In the genomic region with DNA sequence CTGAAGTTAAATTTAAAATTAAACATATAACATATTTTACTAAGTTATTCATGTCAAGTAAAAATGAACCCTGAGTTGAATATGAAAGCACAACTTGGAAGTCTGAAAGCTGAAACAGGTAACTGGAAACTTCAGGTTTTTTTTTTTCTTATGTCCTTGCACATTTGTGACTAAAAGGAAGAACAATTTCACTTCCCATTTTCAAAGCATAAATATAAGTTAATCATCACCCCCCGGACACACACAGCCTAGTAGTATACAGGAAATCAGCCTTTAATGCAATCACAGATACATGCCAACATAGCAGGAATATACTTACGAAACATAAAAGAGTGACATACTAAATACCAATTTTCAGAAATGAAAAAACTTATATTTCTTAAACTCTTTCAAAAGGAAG, we compare ENCODE assay signal across 10 cellular contexts.
A peak's percentile ranks its signal among the peaks of the same experiment; 100 is the strongest.
DNase-seq lines count a peak whose midpoint lies in the region; ATAC-seq and TF ChIP-seq lines count a peak whose summit lies in the region.
"Had no signal": no experiment of that assay in that cellular context is flagged by ENCODE, and none has a peak within 500 bp of the region (broad histone marks: within the 10 kb centered on the region; RNA-seq: fewer than 3 reads in every experiment).

No MANE protein-coding gene starts in this region.

- H3K36me3 Mint-ChIP-seq in CD14-positive monocyte: peaks cover 0 to 2% of the 10 kb centered on the region in 2 donors
- peaks cover under 1 to 4% of the 10 kb centered on the region in 2 donors for H3K36me3 Mint-ChIP-seq in activated T-cell treated with anti-CD3 and anti-CD28 coated beads, Interleukin-2, amount 50 U/mL, for 72 hours (ENCODE audit: insufficient read depth in 2 of 2)

- peaks cover 5% of the 10 kb centered on the region; the same call in 1 of the 2 replicates for H3F3A ChIP-seq in MM.1S (ENCODE audit: insufficient read depth, low read length)

- H3K9ac ChIP-seq in MM.1S (ENCODE audit: low read length): no peak overlapping the region

- no peaks in the 10 kb centered on the region for H3K79me2 ChIP-seq in MM.1S (ENCODE audit: low read length)

- peaks cover under 1 to 6% (median 4%) of the 10 kb centered on the region in 7 donors for H3K9me3 Mint-ChIP-seq in CD14-positive monocyte
- peaks cover 2 to 3% of the 10 kb centered on the region in 2 donors for H3K9me3 Mint-ChIP-seq in activated T-cell treated with anti-CD3 and anti-CD28 coated beads, Interleukin-2, amount 50 U/mL, for 72 hours
- H3K9me3 Mint-ChIP-seq: activated T-cell treated with anti-CD3 and anti-CD28 coated beads, Interleukin-2, amount 50 U/mL, for 4 hours had no signal

- no peak overlapping the region for H3K4me3 ChIP-seq in MM.1S (ENCODE audit: low read length)

- no peaks in the 10 kb centered on the region for H3K27me3 Mint-ChIP-seq in CD14-positive monocyte (ENCODE audit: low read depth in 3 of 3)
- H3K27me3 Mint-ChIP-seq in activated T-cell treated with anti-CD3 and anti-CD28 coated beads, Interleukin-2, amount 50 U/mL, for 72 hours (ENCODE audit: low read depth): no peaks in the 10 kb centered on the region

- H3K27ac Mint-ChIP-seq in CD14-positive monocyte: peak overlapping the region in 4 of 7 donors; percentile 43 to 70 (median 64)
- no peak overlapping the region for H3K27ac Mint-ChIP-seq in activated T-cell treated with anti-CD3 and anti-CD28 coated beads, Interleukin-2, amount 50 U/mL, for 72 hours

- ATAC-seq in GM19324 (IDR thresholded peaks at IDR 0.05; ENCODE audit: low FRiP score, unreplicated experiment) (peak; percentile 92), HG02870 (IDR thresholded peaks at IDR 0.05; ENCODE audit: unreplicated experiment) (peak; percentile 95)
- no peak for ATAC-seq in activated T-cell treated with anti-CD3 and anti-CD28 coated beads, Interleukin-2, amount 50 U/mL, for 72 hours (replicated peaks in 1 of 2)
- ATAC-seq: activated T-cell treated with anti-CD3 and anti-CD28 coated beads, Interleukin-2, amount 50 U/mL, for 4 hours had no signal

- no peaks in the 10 kb centered on the region for H4K20me1 ChIP-seq in MM.1S (ENCODE audit: insufficient read depth, low read length)

- no peaks in the 10 kb centered on the region for H3K27me3 ChIP-seq in MM.1S (replicated peaks; ENCODE audit: insufficient read depth, low read length)

- no peak overlapping the region for H2AFZ ChIP-seq in MM.1S (ENCODE audit: low read length)

- peaks cover 16% of the 10 kb centered on the region; the same call in 1 of the 2 replicates for H3K4me1 ChIP-seq in MM.1S (ENCODE audit: low read length)

- TF ChIP-seq CTCF in CD14-positive monocyte (IDR thresholded peaks at IDR 0.05) (no peak), MM.1S (IDR thresholded peaks at IDR 0.05; ENCODE audit: low read length) (no peak)

- intact Hi-C loops in CD14-positive monocyte (cut with micrococcal nuclease): loop anchor here in 1 of 2 donors (10.0 kb wide), 1 partner anchor 55 kb away; no protein-coding TSS in a partner anchor

- no peaks in the 10 kb centered on the region for H3K9me3 ChIP-seq in MM.1S (replicated peaks; ENCODE audit: insufficient read depth, low read length)

- H3K36me3 ChIP-seq in MM.1S (replicated peaks; ENCODE audit: insufficient read depth, low read length): no peaks in the 10 kb centered on the region

- H3K27ac ChIP-seq in MM.1S (ENCODE audit: low read length): no peak overlapping the region; the same call in 1 of the 2 replicates

- H3K4me1 Mint-ChIP-seq in CD14-positive monocyte: peaks cover 16% of the 10 kb centered on the region
- H3K4me1 Mint-ChIP-seq in activated T-cell treated with anti-CD3 and anti-CD28 coated beads, Interleukin-2, amount 50 U/mL, for 72 hours (ENCODE audit: low read depth): peaks cover 12% of the 10 kb centered on the region

- H3K4me3 Mint-ChIP-seq in CD14-positive monocyte: peak overlapping the region in 1 of 2 donors; percentile 27
- H3K4me3 Mint-ChIP-seq in activated T-cell treated with anti-CD3 and anti-CD28 coated beads, Interleukin-2, amount 50 U/mL, for 72 hours: no peak overlapping the region
- H3K4me3 Mint-ChIP-seq: activated T-cell treated with anti-CD3 and anti-CD28 coated beads, Interleukin-2, amount 50 U/mL, for 4 hours had no signal

- DNase-seq in CD14-positive monocyte (ENCODE audit: low spot score): no peak
- DNase-seq in MM.1S: peak; percentile 55
- DNase-seq in GDM1 (lab: John Stamatoyannopoulos, UW): no peak
- no peak for DNase-seq in activated T-cell treated with anti-CD3 and anti-CD28 coated beads, Interleukin-2, amount 50 U/mL, for 72 hours
- DNase-seq in DMS153 treated with DMSO at 0.1 percent for 48 hours (lab: John Stamatoyannopoulos, UW; ENCODE audit: unreplicated experiment): no peak
- DNase-seq in NCI-H510A treated with DMSO at 0.1 percent for 48 hours (lab: John Stamatoyannopoulos, UW): no peak
- DNase-seq: activated T-cell treated with anti-CD3 and anti-CD28 coated beads, Interleukin-2, amount 50 U/mL, for 4 hours; NCI-H1417 had no signal

- no peaks in the 10 kb centered on the region for H3K9me2 ChIP-seq in MM.1S (replicated peaks; ENCODE audit: insufficient read depth, low read length)

- peak overlapping the region; percentile 34; the same call in 1 of the 2 replicates for H3K4me2 ChIP-seq in MM.1S (ENCODE audit: low read depth, low read length)

Comparison
In these comparisons a context has a peak if more than half of its experiments do, and no peak if none do; other contexts are left out.
1. ATAC-seq: peak in GM19324 (single experiment) and HG02870 (single experiment); none in activated T-cell treated with anti-CD3 and anti-CD28 coated beads, Interleukin-2, amount 50 U/mL, for 72 hours (0 of 2).